ENCODE assay signal across 16 cellular contexts in genomic region chr2:151029406-151030157, GRCh38.
DNase-seq lines count a peak whose midpoint lies in the region; ATAC-seq and TF ChIP-seq lines count a peak whose summit lies in the region.
"Had no signal": no experiment of that assay in that cellular context is flagged by ENCODE, and none has a peak within 500 bp of the region (broad histone marks: within the 10 kb centered on the region; RNA-seq: fewer than 3 reads in every experiment).

No MANE protein-coding gene starts in this region.

- H3K36me3 ChIP-seq in CD4-positive, CD25-positive, alpha-beta regulatory T cell (ENCODE audit: control insufficient read depth, insufficient read depth, low read length) = no peaks in the 10 kb centered on the region
- no peaks in the 10 kb centered on the region for H3K36me3 ChIP-seq in prostate gland

- WGBS in prostate gland = 82% methylated on average over 4 of the region's 4 CpGs

- H3K36me3 Mint-ChIP-seq in CD4-positive, CD25-positive, alpha-beta regulatory T cell = no peaks in the 10 kb centered on the region
- H3K36me3 Mint-ChIP-seq: activated naive CD4-positive, alpha-beta T cell treated with anti-CD3 and anti-CD28 coated beads, Interleukin-2, amount 50 U/mL, for 72 hours had no signal

- peak in 1 of 3 donors; percentile 6 for DNase-seq in CD4-positive, CD25-positive, alpha-beta regulatory T cell
- DNase-seq in OCI-M1 (lab: John Stamatoyannopoulos, UW) (peak; percentile 86), fibroblast of the aortic adventitia (ENCODE audit: low read depth) (peak; percentile 95), prostate gland (ENCODE audit: low spot score) (no peak), ACHN (no peak)
- DNase-seq in stimulated activated CD4-positive, alpha-beta T cell treated with anti-CD3 and anti-CD28 coated beads, Interleukin-2, amount 100 ng/mL, for 48 hours = no peak
- DNase-seq: activated CD4-positive, alpha-beta T cell treated with anti-CD3 and anti-CD28 coated beads, Interleukin-2, amount 50 U/mL, for 48 hours; hypothalamus; NCI-H69; stimulated activated CD4-positive, alpha-beta T cell treated with anti-CD3 and anti-CD28 coated beads, Interleukin-2, amount 100 ng/mL, for 24 hours; stimulated activated naive CD4-positive, alpha-beta T cell treated with Interleukin-2 at 50 U/mL for 16 hours had no signal

- no peaks in the 10 kb centered on the region for H3K4me1 ChIP-seq in CD4-positive, CD25-positive, alpha-beta regulatory T cell (ENCODE audit: control insufficient read depth, insufficient read depth, low read length, poor library complexity, severe bottlenecking)
- H3K4me1 ChIP-seq in prostate gland (replicated peaks) = no peaks in the 10 kb centered on the region
- H3K4me1 ChIP-seq: parathyroid adenoma had no signal

- no peak overlapping the region for H3K27ac ChIP-seq in CD4-positive, CD25-positive, alpha-beta regulatory T cell (ENCODE audit: insufficient read depth, low read length, poor library complexity, severe bottlenecking)
- H3K27ac ChIP-seq in prostate gland = no peak overlapping the region
- H3K27ac ChIP-seq: parathyroid adenoma had no signal

- no peaks in the 10 kb centered on the region for H3K27me3 ChIP-seq in CD4-positive, CD25-positive, alpha-beta regulatory T cell (ENCODE audit: control insufficient read depth, insufficient read depth, low read length)
- H3K27me3 ChIP-seq in prostate gland (replicated peaks; ENCODE audit: insufficient read depth) = peaks cover 3% of the 10 kb centered on the region

- H3K9me3 Mint-ChIP-seq in CD4-positive, CD25-positive, alpha-beta regulatory T cell = no peaks in the 10 kb centered on the region
- H3K9me3 Mint-ChIP-seq: activated naive CD4-positive, alpha-beta T cell treated with anti-CD3 and anti-CD28 coated beads, Interleukin-2, amount 50 U/mL, for 72 hours had no signal

- peak overlapping the region; percentile 42 for H3K4me3 ChIP-seq in CD4-positive, CD25-positive, alpha-beta regulatory T cell (ENCODE audit: low read depth, low read length)
- H3K4me3 ChIP-seq in fibroblast of the aortic adventitia (ENCODE audit: low read depth, low read length) (no peak overlapping the region), prostate gland (no peak overlapping the region)
- H3K4me3 ChIP-seq: lung had no signal

- peak overlapping the region in 2 of 4 donors; percentile 51 to 69 for H3K4me3 Mint-ChIP-seq in CD4-positive, CD25-positive, alpha-beta regulatory T cell

- H3K27me3 Mint-ChIP-seq in CD4-positive, CD25-positive, alpha-beta regulatory T cell = peaks cover 10% of the 10 kb centered on the region

- H3K9me3 ChIP-seq in CD4-positive, CD25-positive, alpha-beta regulatory T cell (ENCODE audit: control insufficient read depth in 2 of 2, low read length in 2 of 2) = no peaks in the 10 kb centered on the region
- H3K9me3 ChIP-seq in prostate gland = no peaks in the 10 kb centered on the region

- H3K27ac Mint-ChIP-seq in CD4-positive, CD25-positive, alpha-beta regulatory T cell = peak overlapping the region in 1 of 3 donors; percentile 64
- H3K27ac Mint-ChIP-seq: activated naive CD4-positive, alpha-beta T cell treated with anti-CD3 and anti-CD28 coated beads, Interleukin-2, amount 50 U/mL, for 72 hours had no signal

- ATAC-seq in CD4-positive, CD25-positive, alpha-beta regulatory T cell (ENCODE audit: low read depth in 2 of 2) = no peak
- peak; percentile 41 for ATAC-seq in HG02678 (IDR thresholded peaks at IDR 0.05; ENCODE audit: unreplicated experiment)
- no peak for ATAC-seq in GM18858 (IDR thresholded peaks at IDR 0.05; ENCODE audit: unreplicated experiment)

- intact Hi-C loops in prostate gland (cut with DNase I) = no loop called here

- no peak for TF ChIP-seq CTCF in fibroblast of the aortic adventitia (IDR thresholded peaks at IDR 0.05; ENCODE audit: insufficient read depth, low read length)
- TF ChIP-seq CTCF in prostate gland (IDR thresholded peaks at IDR 0.05) = no peak

- in situ Hi-C loops in ACHN (cut with HindIII; ENCODE audit: low pct_ligation_motif_present, low pct_unique_long_range_greater_than_20kb, low sequenced_read_pairs) = no loop called here

- H3K4me1 Mint-ChIP-seq in CD4-positive, CD25-positive, alpha-beta regulatory T cell = peaks cover 4 to 12% (median 8%) of the 10 kb centered on the region in 4 donors

- TF ChIP-seq POLR2A in prostate gland (IDR thresholded peaks at IDR 0.05) = no peak

Comparison
In these comparisons a context has a peak if more than half of its experiments do, and no peak if none do; other contexts are left out.
1. DNase-seq: peak in OCI-M1 (single experiment) and fibroblast of the aortic adventitia (single experiment); none in prostate gland (single experiment), ACHN (single experiment) and stimulated activated CD4-positive, alpha-beta T cell treated with anti-CD3 and anti-CD28 coated beads, Interleukin-2, amount 100 ng/mL, for 48 hours (0 of 2).